Comparison of ENCODE assay signal across 1 cellular context in the genomic region with DNA sequence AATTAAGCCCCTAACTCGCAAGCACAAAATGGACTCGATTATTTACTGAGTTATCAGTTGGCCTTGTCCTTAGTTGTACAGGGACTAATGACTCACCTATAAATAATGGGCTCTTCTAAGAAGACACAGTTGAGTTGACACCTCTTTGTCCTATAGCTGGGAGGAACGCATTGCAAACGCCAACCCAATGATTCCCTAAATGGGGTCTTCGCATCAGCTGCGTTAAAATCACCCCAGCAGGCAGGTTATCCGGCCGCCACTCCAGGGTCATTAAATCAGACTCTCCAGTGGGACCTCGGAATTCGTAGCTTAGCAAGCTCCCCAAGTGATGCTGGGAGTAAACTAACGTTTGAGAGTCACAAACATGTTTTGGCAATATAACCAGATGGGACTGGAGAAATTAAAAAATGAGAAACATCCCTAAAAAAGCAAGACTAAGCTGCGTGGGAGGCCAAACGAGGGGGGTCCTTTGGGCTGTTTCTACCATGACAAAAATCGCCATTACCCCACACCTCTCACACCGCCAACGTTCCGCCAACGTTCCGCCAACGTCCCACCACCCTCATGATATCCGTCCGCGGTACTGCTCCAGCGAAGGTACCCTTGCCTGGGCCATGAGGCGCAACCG.
A peak's percentile ranks its signal among the peaks of the same experiment; 100 is the strongest.
TF ChIP-seq lines count a peak whose summit lies in the region.

No MANE protein-coding gene starts in this region.

TF ChIP-seq in K562, 482 proteins besides CTCF, POLR2A, EP300 and RAD21 (continued from another document):
- TF ChIP-seq, protein P1, sequence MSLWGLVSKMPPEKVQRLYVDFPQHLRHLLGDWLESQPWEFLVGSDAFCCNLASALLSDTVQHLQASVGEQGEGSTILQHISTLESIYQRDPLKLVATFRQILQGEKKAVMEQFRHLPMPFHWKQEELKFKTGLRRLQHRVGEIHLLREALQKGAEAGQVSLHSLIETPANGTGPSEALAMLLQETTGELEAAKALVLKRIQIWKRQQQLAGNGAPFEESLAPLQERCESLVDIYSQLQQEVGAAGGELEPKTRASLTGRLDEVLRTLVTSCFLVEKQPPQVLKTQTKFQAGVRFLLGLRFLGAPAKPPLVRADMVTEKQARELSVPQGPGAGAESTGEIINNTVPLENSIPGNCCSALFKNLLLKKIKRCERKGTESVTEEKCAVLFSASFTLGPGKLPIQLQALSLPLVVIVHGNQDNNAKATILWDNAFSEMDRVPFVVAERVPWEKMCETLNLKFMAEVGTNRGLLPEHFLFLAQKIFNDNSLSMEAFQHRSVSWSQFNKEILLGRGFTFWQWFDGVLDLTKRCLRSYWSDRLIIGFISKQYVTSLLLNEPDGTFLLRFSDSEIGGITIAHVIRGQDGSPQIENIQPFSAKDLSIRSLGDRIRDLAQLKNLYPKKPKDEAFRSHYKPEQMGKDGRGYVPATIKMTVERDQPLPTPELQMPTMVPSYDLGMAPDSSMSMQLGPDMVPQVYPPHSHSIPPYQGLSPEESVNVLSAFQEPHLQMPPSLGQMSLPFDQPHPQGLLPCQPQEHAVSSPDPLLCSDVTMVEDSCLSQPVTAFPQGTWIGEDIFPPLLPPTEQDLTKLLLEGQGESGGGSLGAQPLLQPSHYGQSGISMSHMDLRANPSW (CRISPR knock-in tag; IDR thresholded peaks at IDR 0.05): no peak
- TF ChIP-seq ZFX (CRISPR knock-in tag; IDR thresholded peaks at IDR 0.05) (no peak), ZZZ3 (IDR thresholded peaks at IDR 0.05) (no peak), ESRRB (CRISPR knock-in tag; IDR thresholded peaks at IDR 0.05; ENCODE audit: borderline replicate concordance) (no peak), HNRNPLL (IDR thresholded peaks at IDR 0.05; ENCODE audit: low read depth, low read length, poor library complexity, severe bottlenecking) (peak; percentile 15), SMARCE1 (IDR thresholded peaks at IDR 0.05) (peak; percentile 37; the same call in 1 of the 2 replicates), MECOM (CRISPR knock-in tag; IDR thresholded peaks at IDR 0.05) (0 out of 2 replicates have a peak, but pooled peaks have one; percentile 36), NR1H2 (CRISPR knock-in tag; IDR thresholded peaks at IDR 0.05) (no peak), KAT7 (CRISPR knock-in tag; IDR thresholded peaks at IDR 0.05; ENCODE audit: borderline replicate concordance) (peak; percentile 86; the same call in 1 of the 2 replicates), KLF10 (CRISPR knock-in tag; IDR thresholded peaks at IDR 0.05) (no peak), KAT8 (IDR thresholded peaks at IDR 0.05; ENCODE audit: low read depth) (peak; percentile 16; the same call in 1 of the 2 replicates), NCOA4 (IDR thresholded peaks at IDR 0.05; ENCODE audit: partially characterized antibody) (no peak), JUND (IDR thresholded peaks at IDR 0.05; ENCODE audit: borderline replicate concordance, low read depth, low read length) (peak; percentile 32; the same call in 1 of the 2 replicates), JUND (tag; IDR thresholded peaks at IDR 0.05; ENCODE audit: borderline replicate concordance, low read depth, low read length) (no peak; the same call in 2 of the 3 replicates), OTX1 (CRISPR knock-in tag; IDR thresholded peaks at IDR 0.05) (no peak), PCBP2 (IDR thresholded peaks at IDR 0.05; ENCODE audit: low read depth, low read length, poor library complexity, severe bottlenecking) (no peak), NR4A1 (CRISPR knock-in tag; IDR thresholded peaks at IDR 0.05) (no peak), NR4A1 (tag; IDR thresholded peaks at IDR 0.05) (peak; percentile 63; the same call in 1 of the 2 replicates), ZNF23 (CRISPR knock-in tag; IDR thresholded peaks at IDR 0.05) (no peak), ZNF583 (CRISPR knock-in tag; IDR thresholded peaks at IDR 0.05) (no peak), FOSL1 (tag; conservative IDR thresholded peaks at IDR 0.05) (peak; percentile 61; the same call in 1 of the 2 replicates), SOX6 (IDR thresholded peaks at IDR 0.05) (no peak)
- TF ChIP-seq, protein P2, sequence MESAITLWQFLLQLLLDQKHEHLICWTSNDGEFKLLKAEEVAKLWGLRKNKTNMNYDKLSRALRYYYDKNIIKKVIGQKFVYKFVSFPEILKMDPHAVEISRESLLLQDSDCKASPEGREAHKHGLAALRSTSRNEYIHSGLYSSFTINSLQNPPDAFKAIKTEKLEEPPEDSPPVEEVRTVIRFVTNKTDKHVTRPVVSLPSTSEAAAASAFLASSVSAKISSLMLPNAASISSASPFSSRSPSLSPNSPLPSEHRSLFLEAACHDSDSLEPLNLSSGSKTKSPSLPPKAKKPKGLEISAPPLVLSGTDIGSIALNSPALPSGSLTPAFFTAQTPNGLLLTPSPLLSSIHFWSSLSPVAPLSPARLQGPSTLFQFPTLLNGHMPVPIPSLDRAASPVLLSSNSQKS (CRISPR knock-in tag; IDR thresholded peaks at IDR 0.05): no peak
- TF ChIP-seq, protein P3, sequence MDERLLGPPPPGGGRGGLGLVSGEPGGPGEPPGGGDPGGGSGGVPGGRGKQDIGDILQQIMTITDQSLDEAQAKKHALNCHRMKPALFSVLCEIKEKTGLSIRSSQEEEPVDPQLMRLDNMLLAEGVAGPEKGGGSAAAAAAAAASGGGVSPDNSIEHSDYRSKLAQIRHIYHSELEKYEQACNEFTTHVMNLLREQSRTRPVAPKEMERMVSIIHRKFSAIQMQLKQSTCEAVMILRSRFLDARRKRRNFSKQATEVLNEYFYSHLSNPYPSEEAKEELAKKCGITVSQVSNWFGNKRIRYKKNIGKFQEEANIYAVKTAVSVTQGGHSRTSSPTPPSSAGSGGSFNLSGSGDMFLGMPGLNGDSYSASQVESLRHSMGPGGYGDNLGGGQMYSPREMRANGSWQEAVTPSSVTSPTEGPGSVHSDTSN (CRISPR knock-in tag; IDR thresholded peaks at IDR 0.05; ENCODE audit: low read depth): no peak
- TF ChIP-seq, protein P3 (tag; conservative IDR thresholded peaks at IDR 0.05; ENCODE audit: low read depth): 0 out of 2 replicates have a peak, but pooled peaks have one; percentile 28
- TF ChIP-seq, protein P4, sequence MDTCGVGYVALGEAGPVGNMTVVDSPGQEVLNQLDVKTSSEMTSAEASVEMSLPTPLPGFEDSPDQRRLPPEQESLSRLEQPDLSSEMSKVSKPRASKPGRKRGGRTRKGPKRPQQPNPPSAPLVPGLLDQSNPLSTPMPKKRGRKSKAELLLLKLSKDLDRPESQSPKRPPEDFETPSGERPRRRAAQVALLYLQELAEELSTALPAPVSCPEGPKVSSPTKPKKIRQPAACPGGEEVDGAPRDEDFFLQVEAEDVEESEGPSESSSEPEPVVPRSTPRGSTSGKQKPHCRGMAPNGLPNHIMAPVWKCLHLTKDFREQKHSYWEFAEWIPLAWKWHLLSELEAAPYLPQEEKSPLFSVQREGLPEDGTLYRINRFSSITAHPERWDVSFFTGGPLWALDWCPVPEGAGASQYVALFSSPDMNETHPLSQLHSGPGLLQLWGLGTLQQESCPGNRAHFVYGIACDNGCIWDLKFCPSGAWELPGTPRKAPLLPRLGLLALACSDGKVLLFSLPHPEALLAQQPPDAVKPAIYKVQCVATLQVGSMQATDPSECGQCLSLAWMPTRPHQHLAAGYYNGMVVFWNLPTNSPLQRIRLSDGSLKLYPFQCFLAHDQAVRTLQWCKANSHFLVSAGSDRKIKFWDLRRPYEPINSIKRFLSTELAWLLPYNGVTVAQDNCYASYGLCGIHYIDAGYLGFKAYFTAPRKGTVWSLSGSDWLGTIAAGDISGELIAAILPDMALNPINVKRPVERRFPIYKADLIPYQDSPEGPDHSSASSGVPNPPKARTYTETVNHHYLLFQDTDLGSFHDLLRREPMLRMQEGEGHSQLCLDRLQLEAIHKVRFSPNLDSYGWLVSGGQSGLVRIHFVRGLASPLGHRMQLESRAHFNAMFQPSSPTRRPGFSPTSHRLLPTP (IDR thresholded peaks at IDR 0.05; ENCODE audit: borderline replicate concordance, extremely low read depth, insufficient read length): no peak
- TF ChIP-seq, protein P5, sequence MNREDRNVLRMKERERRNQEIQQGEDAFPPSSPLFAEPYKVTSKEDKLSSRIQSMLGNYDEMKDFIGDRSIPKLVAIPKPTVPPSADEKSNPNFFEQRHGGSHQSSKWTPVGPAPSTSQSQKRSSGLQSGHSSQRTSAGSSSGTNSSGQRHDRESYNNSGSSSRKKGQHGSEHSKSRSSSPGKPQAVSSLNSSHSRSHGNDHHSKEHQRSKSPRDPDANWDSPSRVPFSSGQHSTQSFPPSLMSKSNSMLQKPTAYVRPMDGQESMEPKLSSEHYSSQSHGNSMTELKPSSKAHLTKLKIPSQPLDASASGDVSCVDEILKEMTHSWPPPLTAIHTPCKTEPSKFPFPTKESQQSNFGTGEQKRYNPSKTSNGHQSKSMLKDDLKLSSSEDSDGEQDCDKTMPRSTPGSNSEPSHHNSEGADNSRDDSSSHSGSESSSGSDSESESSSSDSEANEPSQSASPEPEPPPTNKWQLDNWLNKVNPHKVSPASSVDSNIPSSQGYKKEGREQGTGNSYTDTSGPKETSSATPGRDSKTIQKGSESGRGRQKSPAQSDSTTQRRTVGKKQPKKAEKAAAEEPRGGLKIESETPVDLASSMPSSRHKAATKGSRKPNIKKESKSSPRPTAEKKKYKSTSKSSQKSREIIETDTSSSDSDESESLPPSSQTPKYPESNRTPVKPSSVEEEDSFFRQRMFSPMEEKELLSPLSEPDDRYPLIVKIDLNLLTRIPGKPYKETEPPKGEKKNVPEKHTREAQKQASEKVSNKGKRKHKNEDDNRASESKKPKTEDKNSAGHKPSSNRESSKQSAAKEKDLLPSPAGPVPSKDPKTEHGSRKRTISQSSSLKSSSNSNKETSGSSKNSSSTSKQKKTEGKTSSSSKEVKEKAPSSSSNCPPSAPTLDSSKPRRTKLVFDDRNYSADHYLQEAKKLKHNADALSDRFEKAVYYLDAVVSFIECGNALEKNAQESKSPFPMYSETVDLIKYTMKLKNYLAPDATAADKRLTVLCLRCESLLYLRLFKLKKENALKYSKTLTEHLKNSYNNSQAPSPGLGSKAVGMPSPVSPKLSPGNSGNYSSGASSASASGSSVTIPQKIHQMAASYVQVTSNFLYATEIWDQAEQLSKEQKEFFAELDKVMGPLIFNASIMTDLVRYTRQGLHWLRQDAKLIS (CRISPR knock-in tag; IDR thresholded peaks at IDR 0.05): peak; percentile 89; the same call in 1 of the 2 replicates
- TF ChIP-seq, protein P6, sequence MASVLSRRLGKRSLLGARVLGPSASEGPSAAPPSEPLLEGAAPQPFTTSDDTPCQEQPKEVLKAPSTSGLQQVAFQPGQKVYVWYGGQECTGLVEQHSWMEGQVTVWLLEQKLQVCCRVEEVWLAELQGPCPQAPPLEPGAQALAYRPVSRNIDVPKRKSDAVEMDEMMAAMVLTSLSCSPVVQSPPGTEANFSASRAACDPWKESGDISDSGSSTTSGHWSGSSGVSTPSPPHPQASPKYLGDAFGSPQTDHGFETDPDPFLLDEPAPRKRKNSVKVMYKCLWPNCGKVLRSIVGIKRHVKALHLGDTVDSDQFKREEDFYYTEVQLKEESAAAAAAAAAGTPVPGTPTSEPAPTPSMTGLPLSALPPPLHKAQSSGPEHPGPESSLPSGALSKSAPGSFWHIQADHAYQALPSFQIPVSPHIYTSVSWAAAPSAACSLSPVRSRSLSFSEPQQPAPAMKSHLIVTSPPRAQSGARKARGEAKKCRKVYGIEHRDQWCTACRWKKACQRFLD (CRISPR knock-in tag; IDR thresholded peaks at IDR 0.05): peak; percentile 46
- TF ChIP-seq, protein P7, sequence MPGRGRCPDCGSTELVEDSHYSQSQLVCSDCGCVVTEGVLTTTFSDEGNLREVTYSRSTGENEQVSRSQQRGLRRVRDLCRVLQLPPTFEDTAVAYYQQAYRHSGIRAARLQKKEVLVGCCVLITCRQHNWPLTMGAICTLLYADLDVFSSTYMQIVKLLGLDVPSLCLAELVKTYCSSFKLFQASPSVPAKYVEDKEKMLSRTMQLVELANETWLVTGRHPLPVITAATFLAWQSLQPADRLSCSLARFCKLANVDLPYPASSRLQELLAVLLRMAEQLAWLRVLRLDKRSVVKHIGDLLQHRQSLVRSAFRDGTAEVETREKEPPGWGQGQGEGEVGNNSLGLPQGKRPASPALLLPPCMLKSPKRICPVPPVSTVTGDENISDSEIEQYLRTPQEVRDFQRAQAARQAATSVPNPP (IDR thresholded peaks at IDR 0.05; ENCODE audit: borderline replicate concordance, insufficient read depth, insufficient read length): no peak
